Comparison of ENCODE assay signal across 10 cellular contexts in genomic region chr4:2290974-2291704, GRCh38. TPM values are rescaled to one million over a fixed set of nuclear protein-coding genes. Genes with fewer than 3 reads are reported as not detected.
A peak's percentile ranks its signal among the peaks of the same experiment; 100 is the strongest.
DNase-seq lines count a peak whose midpoint lies in the region; ATAC-seq and TF ChIP-seq lines count a peak whose summit lies in the region.
"Had no signal": no experiment of that assay in that cellular context is flagged by ENCODE, and none has a peak within 500 bp of the region (broad histone marks: within the 10 kb centered on the region; RNA-seq: fewer than 3 reads in every experiment).

No MANE protein-coding gene starts in this region.

- no peak overlapping the region for H2AFZ ChIP-seq in smooth muscle cell (ENCODE audit: low read depth)
- H2AFZ ChIP-seq: PC-9 had no signal

- ATAC-seq in GM18520 (IDR thresholded peaks at IDR 0.05; ENCODE audit: unreplicated experiment) = no peak
- ATAC-seq in HG02678 (IDR thresholded peaks at IDR 0.05; ENCODE audit: unreplicated experiment) = no peak

- no peaks in the 10 kb centered on the region for H3F3A ChIP-seq in smooth muscle cell (ENCODE audit: low read depth)

- no peak overlapping the region for H3K4me3 ChIP-seq in smooth muscle cell
- H3K4me3 ChIP-seq: esophagus squamous epithelium, PC-9 had no signal

- no peak overlapping the region for H3K9ac ChIP-seq in smooth muscle cell (ENCODE audit: low read depth)

- no peaks in the 10 kb centered on the region for H3K27me3 ChIP-seq in smooth muscle cell (ENCODE audit: low read depth)
- H3K27me3 ChIP-seq: esophagus squamous epithelium had no signal

- no peak overlapping the region for H3K4me2 ChIP-seq in smooth muscle cell
- H3K4me2 ChIP-seq: PC-9 had no signal

- H3K36me3 ChIP-seq in smooth muscle cell (ENCODE audit: low read depth) = no peaks in the 10 kb centered on the region
- H3K36me3 ChIP-seq: esophagus squamous epithelium had no signal

- peaks cover 8% of the 10 kb centered on the region for H3K4me1 ChIP-seq in smooth muscle cell (ENCODE audit: low read depth)

- no peak overlapping the region for H3K27ac ChIP-seq in smooth muscle cell (ENCODE audit: low read depth)
- H3K27ac ChIP-seq: PC-9 had no signal

- WGBS in smooth muscle cell (ENCODE audit: low lambda C conversion rate) = 86% methylated on average over 24 of the region's 24 CpGs

- no peaks in the 10 kb centered on the region for H3K9me3 ChIP-seq in smooth muscle cell (replicated peaks; ENCODE audit: low read depth)
- H3K9me3 ChIP-seq: esophagus squamous epithelium had no signal

- H4K20me1 ChIP-seq in smooth muscle cell (ENCODE audit: low read depth) = no peaks in the 10 kb centered on the region

- no peaks in the 10 kb centered on the region for H3K79me2 ChIP-seq in smooth muscle cell (ENCODE audit: low read depth)

- DNase-seq in KG1 (lab: John Stamatoyannopoulos, UW) (peak; percentile 30), iPS-NIHi11 (ENCODE audit: low spot score) (peak; percentile 14), NCI-H1417 treated with DMSO at 0.1 percent for 48 hours (lab: John Stamatoyannopoulos, UW) (no peak), smooth muscle cell (lab: John Stamatoyannopoulos, UW; ENCODE audit: unreplicated experiment) (no peak)
- DNase-seq in activated CD8-positive, alpha-beta memory T cell treated with anti-CD3 and anti-CD28 coated beads for 4 hours (ENCODE audit: low read depth in 2 of 2) = peak; percentile 41 to 42
- peak; percentile 47 to 67 for DNase-seq in stimulated activated CD8-positive, alpha-beta memory T cell treated with anti-CD3 and anti-CD28 coated beads, Interleukin-7, amount 100 ng/mL, for 1 hour (ENCODE audit: low read depth in 2 of 2)
- DNase-seq: esophagus squamous epithelium, PC-9 had no signal

- TF ChIP-seq CTCF in smooth muscle cell (IDR thresholded peaks at IDR 0.05; ENCODE audit: borderline replicate concordance, insufficient read depth, poor library complexity, severe bottlenecking) = no peak

RNA-seq across cellular contexts. Expression of gene MXD4, which starts 29.2 kb away (rescaled TPM):
- total RNA-seq in smooth muscle cell = 26.8 and 28.2 TPM in 2 replicates
- 81.8 and 87.6 TPM in 2 replicates for polyA plus RNA-seq in smooth muscle cell

RNA-seq across cellular contexts. Expression of gene HAUS3, which starts 49.2 kb away (rescaled TPM):
- total RNA-seq in smooth muscle cell = 15.1 and 16.2 TPM in 2 replicates
- polyA plus RNA-seq in smooth muscle cell = 8.7 and 13.4 TPM in 2 replicates

RNA-seq across cellular contexts. Expression of gene POLN, which starts 49.2 kb away (rescaled TPM):
- total RNA-seq in smooth muscle cell = 0.63 and 3.0 TPM in 2 replicates
- polyA plus RNA-seq in smooth muscle cell = 0.35 and 2.0 TPM in 2 replicates

Comparison
In these comparisons a context has a peak if more than half of its experiments do, and no peak if none do; other contexts are left out.
1. DNase-seq: peak in KG1 (single experiment), activated CD8-positive, alpha-beta memory T cell treated with anti-CD3 and anti-CD28 coated beads for 4 hours (2 of 2), iPS-NIHi11 (single experiment) and stimulated activated CD8-positive, alpha-beta memory T cell treated with anti-CD3 and anti-CD28 coated beads, Interleukin-7, amount 100 ng/mL, for 1 hour (2 of 2); none in NCI-H1417 treated with DMSO at 0.1 percent for 48 hours (single experiment) and smooth muscle cell (single experiment).